Comparison of ENCODE assay signal across 15 cellular contexts in the genomic region with DNA sequence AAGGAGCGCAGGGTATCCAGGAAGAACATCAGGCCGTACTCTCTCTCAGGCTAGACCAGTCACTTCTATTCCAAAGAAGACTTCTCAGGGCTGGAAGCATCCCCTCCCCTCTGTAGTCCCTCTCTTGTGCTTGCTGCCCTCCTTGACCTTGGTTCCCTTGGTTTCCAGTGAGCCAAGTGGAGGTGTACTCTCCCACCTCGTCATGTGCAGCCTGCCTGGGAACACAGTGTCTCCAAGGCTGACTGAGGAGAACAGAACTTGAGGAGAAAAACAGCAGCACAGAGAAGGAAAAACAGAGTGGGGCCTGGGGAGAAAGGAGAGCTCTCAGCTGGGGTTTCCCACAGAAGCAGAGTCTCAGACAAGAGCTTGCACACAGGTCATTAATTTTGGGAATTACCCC. TPM values are rescaled to one million over a fixed set of nuclear protein-coding genes. Genes with fewer than 3 reads are reported as not detected.
DNase-seq lines count a peak whose midpoint lies in the region; ATAC-seq and TF ChIP-seq lines count a peak whose summit lies in the region.
"Had no signal": no experiment of that assay in that cellular context is flagged by ENCODE, and none has a peak within 500 bp of the region (broad histone marks: within the 10 kb centered on the region; RNA-seq: fewer than 3 reads in every experiment).

No MANE protein-coding gene starts in this region.

- no peak for ATAC-seq in CD4-positive, alpha-beta T cell (ENCODE audit: poor library complexity)
- ATAC-seq: gastroesophageal sphincter, left ventricle myocardium superior, pancreas had no signal

- WGBS in suprapubic skin = 61% methylated on average over 3 of the region's 3 CpGs

- H3K36me3 Mint-ChIP-seq in CD4-positive, alpha-beta T cell (ENCODE audit: low read depth) = no peaks in the 10 kb centered on the region
- peaks cover 4% of the 10 kb centered on the region for H3K36me3 Mint-ChIP-seq in Calu3 (ENCODE audit: insufficient read depth, unreplicated experiment)
- peaks cover 12% of the 10 kb centered on the region for H3K36me3 Mint-ChIP-seq in activated T-helper 2 cell treated with anti-CD3 and anti-CD28 coated beads, Interferon-gamma antibody, Interleukin-2, Interleukin-4, amounts not matched to agents 10 μg/mL and 5 μg/mL and 100 μg/mL, durations not matched to agents 14 hours and 24 hours and 36 hours (ENCODE audit: low read depth)

- H3K36me3 ChIP-seq in suprapubic skin (no peaks in the 10 kb centered on the region), uterus (no peaks in the 10 kb centered on the region)
- H3K36me3 ChIP-seq: BE2C, pancreas, tibial artery had no signal

- H3K9me3 ChIP-seq in CD4-positive, alpha-beta T cell (ENCODE audit: control insufficient read depth, low read length) = no peaks in the 10 kb centered on the region
- H3K9me3 ChIP-seq in suprapubic skin = no peaks in the 10 kb centered on the region
- no peaks in the 10 kb centered on the region for H3K9me3 ChIP-seq in uterus
- H3K9me3 ChIP-seq: BE2C, gastroesophageal sphincter, pancreas, tibial artery had no signal

- peaks cover 15% of the 10 kb centered on the region for H3K4me1 ChIP-seq in suprapubic skin
- H3K4me1 ChIP-seq in uterus = no peaks in the 10 kb centered on the region
- H3K4me1 ChIP-seq: BE2C, gastroesophageal sphincter, pancreas, tibial artery had no signal

- no peak for DNase-seq in CD4-positive, alpha-beta T cell
- DNase-seq in Calu3 = no peak
- DNase-seq in activated T-helper 2 cell treated with anti-CD3 and anti-CD28 coated beads, Interferon-gamma antibody, Interleukin-2, Interleukin-4, amounts not matched to agents 10 μg/mL and 5 μg/mL and 100 μg/mL, durations not matched to agents 14 hours and 24 hours and 36 hours (ENCODE audit: low spot score) = no peak
- peak; percentile 57 for DNase-seq in left kidney (ENCODE audit: low read depth, low spot score)
- DNase-seq in suprapubic skin (ENCODE audit: low spot score in 2 of 2) = no peak
- DNase-seq in activated CD8-positive, alpha-beta memory T cell treated with anti-CD3 and anti-CD28 coated beads for 24 hours = no peak
- no peak for DNase-seq in uterus
- DNase-seq: BE2C, left ventricle myocardium superior, NCI-H1694, NCI-H510A, pancreas, SHP77 treated with DMSO at 0.1 percent for 48 hours, tibial artery had no signal

- no peak for TF ChIP-seq EP300 in suprapubic skin (IDR thresholded peaks at IDR 0.05)

- no TSS peak for BruUV-seq in Calu3 (replicated peaks; lab: Mats Ljungman, UMichigan)

- TF ChIP-seq CTCF in CD4-positive, alpha-beta T cell (IDR thresholded peaks at IDR 0.05) = no peak
- TF ChIP-seq CTCF in Calu3 (IDR thresholded peaks at IDR 0.05; ENCODE audit: unreplicated experiment) = no peak
- no peak for TF ChIP-seq CTCF in suprapubic skin (IDR thresholded peaks at IDR 0.05)
- TF ChIP-seq CTCF in uterus (IDR thresholded peaks at IDR 0.05) = no peak

- H3K27me3 ChIP-seq in CD4-positive, alpha-beta T cell (ENCODE audit: control insufficient read depth, insufficient read depth, low read length) = no peaks in the 10 kb centered on the region
- H3K27me3 ChIP-seq in suprapubic skin (no peaks in the 10 kb centered on the region), uterus (no peaks in the 10 kb centered on the region)
- H3K27me3 ChIP-seq: BE2C, gastroesophageal sphincter, pancreas, tibial artery had no signal

- CTCF ChIA-PET in CD4-positive, alpha-beta T cell (lab: Charles Lee) = interaction anchor here (1.6 to 3.9 kb wide), 2 partner anchors 17 to 501 kb away, joined by 5 to 28 read pairs; a partner anchor contains a TSS
- CTCF ChIA-PET in Calu3 (lab: Charles Lee) = no interaction called here

- intact Hi-C loops in CD4-positive, alpha-beta T cell (cut with DNase I, micrococcal nuclease) = loop anchor here in 1 of 2 experiments (2.0 kb wide), 1 partner anchor 16 kb away; no protein-coding TSS in a partner anchor
- intact Hi-C loops in Calu3 (cut with micrococcal nuclease; ENCODE audit: unreplicated experiment) = no loop called here
- intact Hi-C loops in activated T-helper 2 cell treated with anti-CD3 and anti-CD28 coated beads, Interferon-gamma antibody, Interleukin-2, Interleukin-4, amounts not matched to agents 10 μg/mL and 5 μg/mL and 100 μg/mL, durations not matched to agents 14 hours and 24 hours and 36 hours (cut with micrococcal nuclease) = loop anchor here (5.0 to 10.0 kb wide), 3 partner anchors 55 to 168 kb away; partner anchors contain the start of gene HAUS1
- intact Hi-C loops in uterus (cut with DNase I; ENCODE audit: low total_unique reads) = no loop called here

- peak overlapping the region; percentile 62 for H3K27ac ChIP-seq in CD4-positive, alpha-beta T cell (ENCODE audit: low read depth, low read length)
- H3K27ac ChIP-seq in suprapubic skin (no peak overlapping the region), uterus (no peak overlapping the region)
- H3K27ac ChIP-seq: gastroesophageal sphincter, pancreas, tibial artery had no signal

- H3K4me3 Mint-ChIP-seq in CD4-positive, alpha-beta T cell = peak overlapping the region; percentile 42
- H3K4me3 Mint-ChIP-seq in Calu3 (ENCODE audit: low read depth, unreplicated experiment) = no peak overlapping the region
- peak overlapping the region; percentile 24 for H3K4me3 Mint-ChIP-seq in activated T-helper 2 cell treated with anti-CD3 and anti-CD28 coated beads, Interferon-gamma antibody, Interleukin-2, Interleukin-4, amounts not matched to agents 10 μg/mL and 5 μg/mL and 100 μg/mL, durations not matched to agents 14 hours and 24 hours and 36 hours (ENCODE audit: low read depth)

- POLR2A ChIA-PET in CD4-positive, alpha-beta T cell (lab: Charles Lee) = interaction anchor here (1.5 kb wide), 1 partner anchor 17 kb away, joined by 6 read pairs; a partner anchor contains a TSS

- no peak for TF ChIP-seq POLR2A in suprapubic skin (IDR thresholded peaks at IDR 0.05)
- no peak for TF ChIP-seq POLR2A in uterus (IDR thresholded peaks at IDR 0.05)

- H3K9me3 Mint-ChIP-seq in CD4-positive, alpha-beta T cell = no peaks in the 10 kb centered on the region
- H3K9me3 Mint-ChIP-seq in Calu3 (ENCODE audit: low read depth, unreplicated experiment) = no peaks in the 10 kb centered on the region
- H3K9me3 Mint-ChIP-seq in activated T-helper 2 cell treated with anti-CD3 and anti-CD28 coated beads, Interferon-gamma antibody, Interleukin-2, Interleukin-4, amounts not matched to agents 10 μg/mL and 5 μg/mL and 100 μg/mL, durations not matched to agents 14 hours and 24 hours and 36 hours = no peaks in the 10 kb centered on the region

- no peaks in the 10 kb centered on the region for H3K27me3 Mint-ChIP-seq in CD4-positive, alpha-beta T cell
- H3K27me3 Mint-ChIP-seq in Calu3 (ENCODE audit: unreplicated experiment) = no peaks in the 10 kb centered on the region
- H3K27me3 Mint-ChIP-seq in activated T-helper 2 cell treated with anti-CD3 and anti-CD28 coated beads, Interferon-gamma antibody, Interleukin-2, Interleukin-4, amounts not matched to agents 10 μg/mL and 5 μg/mL and 100 μg/mL, durations not matched to agents 14 hours and 24 hours and 36 hours (ENCODE audit: low read depth) = no peaks in the 10 kb centered on the region

- H3K4me3 ChIP-seq in suprapubic skin (no peak overlapping the region), uterus (no peak overlapping the region)
- H3K4me3 ChIP-seq: gastroesophageal sphincter, pancreas, tibial artery had no signal

- peak overlapping the region; percentile 78 for H3K27ac Mint-ChIP-seq in CD4-positive, alpha-beta T cell
- peak overlapping the region; percentile 90 for H3K27ac Mint-ChIP-seq in Calu3 (ENCODE audit: unreplicated experiment)
- H3K27ac Mint-ChIP-seq in activated T-helper 2 cell treated with anti-CD3 and anti-CD28 coated beads, Interferon-gamma antibody, Interleukin-2, Interleukin-4, amounts not matched to agents 10 μg/mL and 5 μg/mL and 100 μg/mL, durations not matched to agents 14 hours and 24 hours and 36 hours = peak overlapping the region; percentile 95

- peaks cover 75% of the 10 kb centered on the region for H3K4me1 Mint-ChIP-seq in CD4-positive, alpha-beta T cell (ENCODE audit: low read depth)
- H3K4me1 Mint-ChIP-seq in Calu3 (ENCODE audit: low read depth, unreplicated experiment) = peaks cover 78% of the 10 kb centered on the region
- peaks cover 52% of the 10 kb centered on the region for H3K4me1 Mint-ChIP-seq in activated T-helper 2 cell treated with anti-CD3 and anti-CD28 coated beads, Interferon-gamma antibody, Interleukin-2, Interleukin-4, amounts not matched to agents 10 μg/mL and 5 μg/mL and 100 μg/mL, durations not matched to agents 14 hours and 24 hours and 36 hours (ENCODE audit: low read depth)

RNA-seq across cellular contexts. Expression of gene HAUS1, which starts 52.7 kb away (rescaled TPM):
- total RNA-seq in CD4-positive, alpha-beta T cell = 10 to 100 TPM in 1 of 2 experiments, 1 to 10 TPM in 1; 8.8 to 10.8 TPM
- total RNA-seq in Calu3 (2022) = 33.5 and 35.7 TPM in 2 replicates
- 52.3 and 58.1 TPM in 2 replicates for total RNA-seq in activated T-helper 2 cell treated with anti-CD3 and anti-CD28 coated beads, Interferon-gamma antibody, Interleukin-2, Interleukin-4, amounts not matched to agents 10 μg/mL and 5 μg/mL and 100 μg/mL, durations not matched to agents 14 hours and 24 hours and 36 hours
- 10 to 100 TPM; 17.0 to 43.6 (median 29.2) TPM for total RNA-seq in suprapubic skin
- 10 to 100 TPM; 21.5 to 47.8 (median 36.1) TPM for total RNA-seq in uterus

RNA-seq across cellular contexts. Expression of gene ATP5F1A, which starts 58.7 kb away (rescaled TPM):
- 100 to 1,000 TPM; 205 to 206 TPM for total RNA-seq in CD4-positive, alpha-beta T cell
- total RNA-seq in Calu3 (2022) = 358 and 374 TPM in 2 replicates
- total RNA-seq in activated T-helper 2 cell treated with anti-CD3 and anti-CD28 coated beads, Interferon-gamma antibody, Interleukin-2, Interleukin-4, amounts not matched to agents 10 μg/mL and 5 μg/mL and 100 μg/mL, durations not matched to agents 14 hours and 24 hours and 36 hours = 441 and 445 TPM in 2 replicates
- total RNA-seq in suprapubic skin = 100 to 1,000 TPM; 250 to 584 (median 489) TPM
- 100 to 1,000 TPM; 130 to 712 (median 221) TPM for total RNA-seq in uterus
